ENCODE assay signal across 23 cellular contexts in the genomic region with DNA sequence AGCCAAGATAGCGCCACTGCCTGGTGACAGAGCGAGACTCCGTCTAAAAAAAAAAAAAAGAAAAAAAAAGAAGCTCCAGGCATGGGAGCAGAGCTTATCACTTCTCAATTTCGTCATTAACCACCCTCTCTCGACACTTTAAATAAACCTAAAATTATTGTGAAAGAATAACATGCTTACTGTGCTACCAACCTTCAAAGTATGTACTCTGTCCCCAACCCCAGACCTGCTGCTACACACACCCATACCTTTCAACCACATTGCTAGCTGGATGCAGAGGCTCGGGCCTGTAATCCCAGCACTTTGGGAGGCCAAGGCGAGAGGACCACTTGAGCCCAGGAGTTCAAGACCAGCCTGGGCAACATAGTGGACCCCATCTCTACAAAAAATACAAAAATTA.
"Had no signal": no experiment of that assay in that cellular context is flagged by ENCODE, and none has a peak within 500 bp of the region (broad histone marks: within the 10 kb centered on the region; RNA-seq: fewer than 3 reads in every experiment).

No MANE protein-coding gene starts in this region.

- H3K27ac Mint-ChIP-seq: activated CD8-positive, alpha-beta T cell treated with anti-CD3 and anti-CD28 coated beads, Interleukin-2, amount 10 ng/mL, durations not matched to agents 7 days and 5 days; activated naive CD4-positive, alpha-beta T cell treated with anti-CD3 and anti-CD28 coated beads, Interleukin-2, amount 50 U/mL, for 72 hours; activated T-helper 17 cell treated with anti-CD3 and anti-CD28 coated beads, Interleukin-2, amount 50 U/mL, for 72 hours; natural killer cell treated with Interleukin-12 subunit alpha and Interleukin-12 subunit beta and Interleukin-15 and Interleukin-18, amount 100 ng/mL, for 72 hours; progenitor cell of endocrine pancreas had no signal

- H3K9me3 ChIP-seq: ascending aorta, spleen, testis, upper lobe of left lung had no signal

- FAIRE-seq: TTC549 had no signal

- H3K27me3 ChIP-seq: ascending aorta, brain microvascular endothelial cell, foreskin keratinocyte, spleen, testis, upper lobe of left lung had no signal

- H3K27ac ChIP-seq: ascending aorta, brain microvascular endothelial cell, foreskin keratinocyte, spleen, testis, upper lobe of left lung had no signal

- ATAC-seq: activated CD8-positive, alpha-beta T cell treated with anti-CD3 and anti-CD28 coated beads, Interleukin-2, amount 10 ng/mL, durations not matched to agents 7 days and 5 days; activated naive CD4-positive, alpha-beta T cell treated with anti-CD3 and anti-CD28 coated beads, Interleukin-2, amount 50 U/mL, for 72 hours; activated T-helper 17 cell treated with anti-CD3 and anti-CD28 coated beads, Interleukin-2, amount 50 U/mL, for 72 hours; natural killer cell treated with Interleukin-12 subunit alpha and Interleukin-12 subunit beta and Interleukin-15 and Interleukin-18, amount 100 ng/mL, for 72 hours had no signal

- DNase-seq: activated CD4-positive, alpha-beta T cell treated with anti-CD3 and anti-CD28 coated beads for 1 hour; activated CD4-positive, alpha-beta T cell treated with anti-CD3 and anti-CD28 coated beads, Interleukin-2, amount 50 U/mL, for 1 hour; activated CD8-positive, alpha-beta T cell treated with anti-CD3 and anti-CD28 coated beads, Interleukin-2, amount 10 ng/mL, durations not matched to agents 7 days and 5 days; caudate nucleus; effector CD8-positive, alpha-beta T cell; glutamatergic neuron; hippocampal formation; kidney glomerular epithelial cell; left ventricle myocardium superior; spleen; stimulated activated CD4-positive, alpha-beta T cell treated with anti-CD3 and anti-CD28 coated beads, Interleukin-4, amount 100 ng/mL, for 1 hour; stimulated activated naive CD4-positive, alpha-beta T cell; T-helper 2 cell; testis; upper lobe of left lung had no signal

- H3K4me3 ChIP-seq: ascending aorta, spleen, testis, upper lobe of left lung had no signal

- H3K4me3 Mint-ChIP-seq: activated CD8-positive, alpha-beta T cell treated with anti-CD3 and anti-CD28 coated beads, Interleukin-2, amount 10 ng/mL, durations not matched to agents 7 days and 5 days; activated T-helper 17 cell treated with anti-CD3 and anti-CD28 coated beads, Interleukin-2, amount 50 U/mL, for 72 hours; natural killer cell treated with Interleukin-12 subunit alpha and Interleukin-12 subunit beta and Interleukin-15 and Interleukin-18, amount 100 ng/mL, for 72 hours had no signal

- H3K4me1 ChIP-seq: ascending aorta, foreskin keratinocyte, spleen, testis had no signal

- H3K9me3 Mint-ChIP-seq: activated naive CD4-positive, alpha-beta T cell treated with anti-CD3 and anti-CD28 coated beads, Interleukin-2, amount 50 U/mL, for 72 hours; activated T-helper 17 cell treated with anti-CD3 and anti-CD28 coated beads, Interleukin-2, amount 50 U/mL, for 72 hours; natural killer cell treated with Interleukin-12 subunit alpha and Interleukin-12 subunit beta and Interleukin-15 and Interleukin-18, amount 100 ng/mL, for 72 hours had no signal

- H3K27me3 Mint-ChIP-seq: activated T-helper 17 cell treated with anti-CD3 and anti-CD28 coated beads, Interleukin-2, amount 50 U/mL, for 72 hours; natural killer cell treated with Interleukin-12 subunit alpha and Interleukin-12 subunit beta and Interleukin-15 and Interleukin-18, amount 100 ng/mL, for 72 hours; progenitor cell of endocrine pancreas had no signal

- H3K4me1 Mint-ChIP-seq: activated T-helper 17 cell treated with anti-CD3 and anti-CD28 coated beads, Interleukin-2, amount 50 U/mL, for 72 hours had no signal
